27 cellular contexts compared by ENCODE assay signal in genomic region chrX:145953628-145954027, GRCh38.
"Had no signal": no experiment of that assay in that cellular context is flagged by ENCODE, and none has a peak within 500 bp of the region (broad histone marks: within the 10 kb centered on the region; RNA-seq: fewer than 3 reads in every experiment).

No MANE protein-coding gene starts in this region.

- FAIRE-seq: urothelium cell line had no signal

- H3K27ac ChIP-seq: neural progenitor cell, ovary, parathyroid adenoma, psoas muscle, skin epidermis, stomach, thoracic aorta, thyroid gland, tibial nerve, upper lobe of left lung, vagina had no signal

- H3K4me3 ChIP-seq: neural progenitor cell, ovary, psoas muscle, skin epidermis, smooth muscle cell, stomach, thoracic aorta, thyroid gland, tibial nerve, upper lobe of left lung, vagina had no signal

- H3K4me2 ChIP-seq: neural progenitor cell, smooth muscle cell had no signal

- ATAC-seq: naive thymus-derived CD4-positive, alpha-beta T cell; natural killer cell; psoas muscle; right cardiac atrium; sciatic nerve; stimulated activated effector memory CD8-positive, alpha-beta T cell treated with anti-CD3 and anti-CD28 coated beads, Interleukin-12 subunit alpha, Interleukin-12 subunit beta, amount 100 ng/mL, for 72 hours; stimulated activated naive B cell treated with anti-CD40 and anti-IgM and Interleukin-4, amounts not matched to agents 10 μg/mL and 1 μg/mL and 100 μg/mL, for 72 hours had no signal

- H3K27me3 ChIP-seq: neural progenitor cell, ovary, stomach, thyroid gland, tibial nerve, upper lobe of left lung, vagina had no signal

- DNase-seq: naive thymus-derived CD4-positive, alpha-beta T cell; natural killer cell; occipital lobe; ovary; posterior cingulate gyrus; psoas muscle; right cardiac atrium; stimulated activated CD4-positive, alpha-beta T cell treated with anti-CD3 and anti-CD28 coated beads, Interleukin-15, amount 100 ng/mL, for 24 hours; stimulated activated CD4-positive, alpha-beta T cell treated with anti-CD3 and anti-CD28 coated beads, Interleukin-2, amount 100 ng/mL, for 24 hours; stimulated activated CD4-positive, alpha-beta T cell treated with anti-CD3 and anti-CD28 coated beads, Interleukin-2, amount 100 ng/mL, for 48 hours; stimulated activated CD4-positive, alpha-beta T cell treated with anti-CD3 and anti-CD28 coated beads, Interleukin-4, amount 100 ng/mL, for 24 hours; stimulated activated naive B cell treated with anti-CD40 and anti-IgM and Interleukin-4, amounts not matched to agents 10 μg/mL and 1 μg/mL and 100 μg/mL, for 72 hours; stimulated activated naive CD4-positive, alpha-beta T cell treated with Interleukin-2 at 50 U/mL for 16 hours; stomach; thyroid gland; trophoblast cell; upper lobe of left lung had no signal

- H3K9ac ChIP-seq: neural progenitor cell, parathyroid adenoma had no signal

- H3K36me3 ChIP-seq: neural progenitor cell, ovary, stomach, thoracic aorta, thyroid gland, tibial nerve, upper lobe of left lung, vagina had no signal

- H2AFZ ChIP-seq: neural progenitor cell, parathyroid adenoma had no signal

- H3K79me2 ChIP-seq: parathyroid adenoma had no signal

- H3K9me3 ChIP-seq: ovary, psoas muscle, thoracic aorta, thyroid gland, upper lobe of left lung, vagina had no signal

- H3K4me1 ChIP-seq: neural progenitor cell, parathyroid adenoma, psoas muscle, stomach, thyroid gland, tibial nerve, upper lobe of left lung, vagina had no signal
